6 cellular contexts compared by ENCODE assay signal in the genomic region with DNA sequence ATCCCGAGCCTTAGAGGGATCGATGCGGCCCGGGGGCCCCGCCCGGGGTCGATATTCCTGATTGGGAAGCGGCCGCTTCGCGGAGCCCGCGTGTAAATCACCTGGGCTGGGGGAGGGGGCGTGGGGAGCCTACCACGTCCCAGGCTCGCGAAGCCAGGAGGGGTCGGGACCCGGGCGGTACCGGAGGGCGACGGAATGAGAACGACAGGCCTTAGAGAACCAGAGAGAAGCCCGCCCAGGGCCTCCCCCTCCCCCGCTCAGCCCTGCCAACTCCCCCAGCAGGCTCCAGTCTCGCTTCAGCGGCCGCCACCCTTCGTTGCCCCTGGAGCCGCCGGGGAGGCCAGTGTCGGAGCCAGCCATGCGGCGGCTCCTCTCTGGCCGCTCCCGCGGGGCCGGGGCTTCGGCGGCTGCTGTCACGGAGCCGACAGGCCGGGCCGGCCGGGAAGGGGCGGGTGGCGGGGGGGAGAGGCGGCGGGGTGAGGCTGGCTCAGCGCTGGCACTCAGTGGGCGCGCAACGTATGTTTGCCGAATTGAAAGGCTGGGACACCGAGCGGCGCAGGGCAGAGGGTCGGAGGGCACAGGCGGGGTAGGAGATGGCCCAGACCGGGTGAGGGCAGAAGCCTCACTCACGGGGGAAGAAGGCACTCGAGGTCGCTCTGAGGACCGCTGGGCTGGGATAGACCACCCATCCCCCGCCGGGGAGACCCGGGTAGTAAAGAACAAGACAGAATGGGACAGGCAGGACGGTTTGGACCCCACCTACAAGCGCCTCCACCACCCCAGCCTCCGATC. TPM values are rescaled to one million over a fixed set of nuclear protein-coding genes. Genes with fewer than 3 reads are reported as not detected.
DNase-seq lines count a peak whose midpoint lies in the region; TF ChIP-seq lines count a peak whose summit lies in the region.

No MANE protein-coding gene starts in this region.

- no peaks in the 10 kb centered on the region for H3K36me3 Mint-ChIP-seq in glutamatergic neuron (ENCODE audit: unreplicated experiment)

- H3K9me3 Mint-ChIP-seq in glutamatergic neuron (ENCODE audit: unreplicated experiment), result peaks cover 8% of the 10 kb centered on the region

- H3K9me3 ChIP-seq in thymus (ENCODE audit: control insufficient read depth), result peaks cover 1% of the 10 kb centered on the region

- H3K4me1 Mint-ChIP-seq in glutamatergic neuron (ENCODE audit: low read depth, unreplicated experiment), result peaks cover 24% of the 10 kb centered on the region

- no peak for TF ChIP-seq CTCF in glutamatergic neuron (IDR thresholded peaks at IDR 0.05; ENCODE audit: partially characterized antibody, unreplicated experiment)

- WGBS in thymus, result 2% methylated on average over 71 of the region's 71 CpGs

- H3K4me3 ChIP-seq in thymus (ENCODE audit: low read length), result peak overlapping the region; percentile 19

- H3K4me3 Mint-ChIP-seq in glutamatergic neuron (ENCODE audit: unreplicated experiment), result peak overlapping the region; percentile 82

- H3K27me3 Mint-ChIP-seq in glutamatergic neuron (ENCODE audit: unreplicated experiment), result peaks cover 19% of the 10 kb centered on the region

- DNase-seq in Daoy (ENCODE audit: low read depth) (peak; percentile 59), NCI-H526 (lab: John Stamatoyannopoulos, UW) (peak; percentile 73 to 92), glutamatergic neuron (peak; percentile 88), NCI-H345 (lab: John Stamatoyannopoulos, UW) (no peak), SKM-1 (lab: John Stamatoyannopoulos, UW; ENCODE audit: unreplicated experiment) (no peak)

- H3K36me3 ChIP-seq in thymus (ENCODE audit: control insufficient read depth, insufficient read depth), result no peaks in the 10 kb centered on the region

- H3K4me1 ChIP-seq in thymus (ENCODE audit: control insufficient read depth, insufficient read depth, low read length), result peaks cover 16% of the 10 kb centered on the region

- H3K27ac Mint-ChIP-seq in glutamatergic neuron (ENCODE audit: unreplicated experiment), result peak overlapping the region; percentile 66

- H3K27me3 ChIP-seq in thymus (ENCODE audit: control insufficient read depth, insufficient read depth), result peaks cover 88% of the 10 kb centered on the region

- no peak overlapping the region for H3K27ac ChIP-seq in thymus (ENCODE audit: low read depth)

RNA-seq across cellular contexts. Expression of a gene that starts 1.4 kb away (rescaled TPM):
- total RNA-seq in Daoy (2014; rRNA removed; shearing (Covaris generic)), result 2.4 and 2.7 TPM in 2 replicates
- 4.5 TPM for total RNA-seq in glutamatergic neuron (ENCODE audit: unreplicated experiment)
- polyA plus RNA-seq in thymus, result 0.27 TPM

RNA-seq across cellular contexts. Expression of a gene that starts 8.3 kb away (rescaled TPM):
- total RNA-seq in Daoy (2014; rRNA removed; shearing (Covaris generic)), result 0.06 and 0.80 TPM in 2 replicates
- total RNA-seq in glutamatergic neuron (ENCODE audit: unreplicated experiment), result 4.8 TPM
- polyA plus RNA-seq in thymus, result 0.21 TPM

RNA-seq across cellular contexts. Expression of a gene that starts 22.0 kb away (rescaled TPM):
- 20.9 and 32.3 TPM in 2 replicates for total RNA-seq in Daoy (2014; rRNA removed; shearing (Covaris generic))
- 43.9 TPM for total RNA-seq in glutamatergic neuron (ENCODE audit: unreplicated experiment)
- polyA plus RNA-seq in thymus, result 15.3 TPM

RNA-seq across cellular contexts. Expression of a gene that starts 22.2 kb away (rescaled TPM):
- total RNA-seq in Daoy (2014; rRNA removed; shearing (Covaris generic)), result 45.5 and 48.3 TPM in 2 replicates
- total RNA-seq in glutamatergic neuron (ENCODE audit: unreplicated experiment), result 11.7 TPM
- 12.4 TPM for polyA plus RNA-seq in thymus

RNA-seq across cellular contexts. Expression of a gene that starts 50.3 kb away (rescaled TPM):
- 0.69 TPM in 1 of 2 replicates, not detected in the other for total RNA-seq in Daoy (2014; rRNA removed; shearing (Covaris generic))
- total RNA-seq in glutamatergic neuron (ENCODE audit: unreplicated experiment), result 2,189 TPM
- 1.6 TPM for polyA plus RNA-seq in thymus

Comparison
In these comparisons a context has a peak if more than half of its experiments do, and no peak if none do; other contexts are left out.
1. DNase-seq: peak in Daoy (single experiment), NCI-H526 (2 of 2) and glutamatergic neuron (single experiment); none in NCI-H345 (single experiment) and SKM-1 (single experiment).